Comparison of ENCODE assay signal across 12 cellular contexts in genomic region chr3:146554168-146554760, GRCh38.
DNase-seq lines count a peak whose midpoint lies in the region; ATAC-seq and TF ChIP-seq lines count a peak whose summit lies in the region.
"Had no signal": no experiment of that assay in that cellular context is flagged by ENCODE, and none has a peak within 500 bp of the region (broad histone marks: within the 10 kb centered on the region; RNA-seq: fewer than 3 reads in every experiment).

No MANE protein-coding gene starts in this region.

- DNase-seq in AG10803 (ENCODE audit: low read depth), result peak; percentile 28
- peak; percentile 61 for DNase-seq in NOMO-1 treated with DMSO at 0.1 percent for 48 hours (lab: John Stamatoyannopoulos, UW; ENCODE audit: unreplicated experiment)
- peak; percentile 64 for DNase-seq in dedifferentiated amniotic fluid mesenchymal stem cell (ENCODE audit: extremely low spot score)
- no peak for DNase-seq in NCI-H1048 (lab: John Stamatoyannopoulos, UW)
- DNase-seq in head of caudate nucleus, result no peak
- DNase-seq: left colon, SK-N-SH, substantia nigra had no signal

- TF ChIP-seq CTCF in AG10803 (conservative IDR thresholded peaks at IDR 0.05; ENCODE audit: low read length), result no peak

- intact Hi-C loops in head of caudate nucleus (cut with DNase I), result no loop called here

- H3K4me3 ChIP-seq in AG10803 (ENCODE audit: low read length), result no peak overlapping the region
- H3K4me3 ChIP-seq: hepatocyte had no signal

- ATAC-seq in GM18498 (IDR thresholded peaks at IDR 0.05; ENCODE audit: unreplicated experiment) (peak; percentile 41), GM18907 (IDR thresholded peaks at IDR 0.05; ENCODE audit: unreplicated experiment) (no peak), HG02885 (IDR thresholded peaks at IDR 0.05; ENCODE audit: poor library complexity, unreplicated experiment) (no peak)
- ATAC-seq: left colon had no signal

Comparison
In these comparisons a context has a peak if more than half of its experiments do, and no peak if none do; other contexts are left out.
1. DNase-seq: peak in AG10803 (single experiment), NOMO-1 treated with DMSO at 0.1 percent for 48 hours (single experiment) and dedifferentiated amniotic fluid mesenchymal stem cell (single experiment); none in NCI-H1048 (single experiment) and head of caudate nucleus (0 of 42).